ENCODE assay signal across 15 cellular contexts in the genomic region with DNA sequence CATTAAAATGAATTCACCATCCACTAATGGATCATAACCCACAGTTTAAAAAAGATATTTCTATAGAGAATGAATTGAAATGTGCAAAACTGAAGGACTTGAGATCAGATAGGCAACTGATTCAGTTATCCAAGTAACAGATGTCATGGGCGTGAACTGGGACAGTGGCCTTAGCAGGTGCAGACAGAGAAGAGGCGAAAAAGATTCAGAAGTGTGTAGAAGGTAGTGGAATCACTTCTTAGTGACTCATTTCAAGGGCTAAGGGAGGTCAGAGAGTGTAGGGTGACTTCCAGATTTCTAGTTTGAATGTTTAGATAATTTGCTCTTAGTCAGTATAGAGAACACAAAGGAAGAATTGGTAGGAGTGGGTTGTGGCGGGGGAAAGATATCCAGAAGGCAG.
DNase-seq lines count a peak whose midpoint lies in the region; ATAC-seq, FAIRE-seq and TF ChIP-seq lines count a peak whose summit lies in the region.
"Had no signal": no experiment of that assay in that cellular context is flagged by ENCODE, and none has a peak within 500 bp of the region (broad histone marks: within the 10 kb centered on the region; RNA-seq: fewer than 3 reads in every experiment).

No MANE protein-coding gene starts in this region.

- ATAC-seq in GM19395 (IDR thresholded peaks at IDR 0.05; ENCODE audit: unreplicated experiment) (peak; percentile 85), HG03045 (IDR thresholded peaks at IDR 0.05; ENCODE audit: unreplicated experiment) (peak; percentile 84), GM18517 (IDR thresholded peaks at IDR 0.05; ENCODE audit: unreplicated experiment) (no peak), GM18861 (IDR thresholded peaks at IDR 0.05; ENCODE audit: unreplicated experiment) (no peak)
- ATAC-seq: HCT116 had no signal

- H3K4me1 ChIP-seq in osteoblast (ENCODE audit: insufficient read depth, low read length), result peaks cover 10% of the 10 kb centered on the region
- H3K4me1 ChIP-seq: parathyroid adenoma had no signal

- H3K9me3 ChIP-seq in osteoblast (ENCODE audit: low read depth, low read length), result no peaks in the 10 kb centered on the region

- TF ChIP-seq CTCF in choroid plexus epithelial cell (conservative IDR thresholded peaks at IDR 0.05; ENCODE audit: low read depth, low read length), result no peak
- TF ChIP-seq CTCF in osteoblast (IDR thresholded peaks at IDR 0.05; ENCODE audit: extremely low read depth, low read depth, low read length), result no peak

- H3K27ac ChIP-seq in osteoblast (ENCODE audit: low read depth, low read length), result no peak overlapping the region
- H3K27ac ChIP-seq: parathyroid adenoma had no signal

- DNase-seq in ELR (ENCODE audit: low read depth) (peak; percentile 70), choroid plexus epithelial cell (ENCODE audit: low read depth) (peak; percentile 33), GM19239 (ENCODE audit: insufficient read length, low spot score) (no peak), osteoblast (ENCODE audit: insufficient read length, low spot score, missing footprints) (no peak)
- DNase-seq: activated CD4-positive, alpha-beta T cell treated with anti-CD3 and anti-CD28 coated beads, Interleukin-2, amount 50 U/mL, for 48 hours; activated gamma-delta T cell treated with Interleukin-2 at 50 U/mL for 16 hours; caudate nucleus; NCI-H345; OCI-M1 had no signal

- no peak for FAIRE-seq in GM19239 (lab: Jason Lieb, UNC)

- peaks cover 21% of the 10 kb centered on the region for H4K20me1 ChIP-seq in osteoblast (ENCODE audit: insufficient read depth, low read length)

- H3K79me2 ChIP-seq in osteoblast (ENCODE audit: insufficient read depth, low read length), result peaks cover 25% of the 10 kb centered on the region

- no peaks in the 10 kb centered on the region for H3K27me3 ChIP-seq in osteoblast (ENCODE audit: insufficient read depth, low read length)

- no peak overlapping the region for H3K4me2 ChIP-seq in osteoblast (ENCODE audit: insufficient read depth, low read length)

- no peak overlapping the region for H2AFZ ChIP-seq in osteoblast (ENCODE audit: low read length)
- H2AFZ ChIP-seq: parathyroid adenoma had no signal

- H3K4me3 ChIP-seq in choroid plexus epithelial cell (ENCODE audit: low read depth, low read length), result no peak overlapping the region
- no peak overlapping the region for H3K4me3 ChIP-seq in osteoblast (ENCODE audit: insufficient read depth, low read length)

- no peaks in the 10 kb centered on the region for H3K36me3 ChIP-seq in osteoblast (ENCODE audit: insufficient read depth, low read length)

Comparison
In these comparisons a context has a peak if more than half of its experiments do, and no peak if none do; other contexts are left out.
1. DNase-seq: peak in ELR (single experiment) and choroid plexus epithelial cell (single experiment); none in GM19239 (single experiment) and osteoblast (single experiment).
2. ATAC-seq: peak in GM19395 (single experiment) and HG03045 (single experiment); none in GM18517 (single experiment) and GM18861 (single experiment).